Comparison of ENCODE assay signal across 1 cellular context in genomic region chr5:138604176-138604785, GRCh38.
TF ChIP-seq lines count a peak whose summit lies in the region.

No MANE protein-coding gene starts in this region.

TF ChIP-seq in K562, 482 proteins besides CTCF, POLR2A, EP300 and RAD21:
- no peak for TF ChIP-seq EZH2 (IDR thresholded peaks at IDR 0.05; ENCODE audit: borderline replicate concordance, low read depth, low read length)
- TF ChIP-seq HLTF (IDR thresholded peaks at IDR 0.05), result no peak
- no peak for TF ChIP-seq SRF (CRISPR knock-in tag; IDR thresholded peaks at IDR 0.05)
- TF ChIP-seq DNMT1 (IDR thresholded peaks at IDR 0.05), result no peak
- no peak for TF ChIP-seq FOXK2 (conservative IDR thresholded peaks at IDR 0.05 in 1 of 2, IDR thresholded peaks at IDR 0.05 in 1 of 2; ENCODE audit: low read depth in 2 of 2)
- TF ChIP-seq SPI1 (IDR thresholded peaks at IDR 0.05; ENCODE audit: borderline replicate concordance, low read depth, low read length), result peak; percentile 34; the same call in 1 of the 2 replicates
- no peak for TF ChIP-seq PCBP1 (IDR thresholded peaks at IDR 0.05; ENCODE audit: low read depth, low read length, poor library complexity, severe bottlenecking)
- TF ChIP-seq KLF16 (IDR thresholded peaks at IDR 0.05), result no peak
